In the genomic region with DNA sequence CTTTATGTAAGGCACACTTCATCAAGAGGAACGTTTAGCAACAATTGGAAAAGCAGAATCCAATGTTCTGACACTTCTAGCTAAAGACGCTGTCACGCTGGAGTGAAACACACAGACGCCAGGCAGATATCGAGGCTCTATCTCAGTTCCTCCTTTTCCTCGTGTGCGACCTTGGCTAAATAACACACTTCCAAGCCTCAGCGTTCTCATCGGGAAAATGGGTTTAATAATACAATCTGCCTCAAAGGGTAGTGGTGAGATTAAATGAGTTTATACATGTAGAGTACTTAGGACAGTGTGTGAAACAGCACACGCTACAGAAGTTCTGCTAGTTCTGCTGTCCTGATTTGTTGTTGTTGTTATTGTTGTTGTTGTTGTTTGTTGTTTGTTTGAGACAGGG, we compare ENCODE assay signal across 1 cellular context.
TF ChIP-seq lines count a peak whose summit lies in the region.

No MANE protein-coding gene starts in this region.

TF ChIP-seq in IMR-90, 13 proteins besides CTCF, POLR2A, EP300 and RAD21 (continued from another document):
- TF ChIP-seq USF2 (IDR thresholded peaks at IDR 0.05; ENCODE audit: low read depth, low read length), result no peak
- no peak for TF ChIP-seq MAZ (IDR thresholded peaks at IDR 0.05; ENCODE audit: borderline replicate concordance, low read depth, low read length)
- no peak for TF ChIP-seq MAFK (IDR thresholded peaks at IDR 0.05; ENCODE audit: low read depth, low read length)
- no peak for TF ChIP-seq RFX5 (IDR thresholded peaks at IDR 0.05; ENCODE audit: low read depth, low read length)
- no peak for TF ChIP-seq SMC3 (IDR thresholded peaks at IDR 0.05; ENCODE audit: low read depth, low read length)
- no peak for TF ChIP-seq CEBPB (IDR thresholded peaks at IDR 0.05; ENCODE audit: low read depth, low read length)
- no peak for TF ChIP-seq NFE2L2 (IDR thresholded peaks at IDR 0.05; ENCODE audit: low read depth, low read length)
